Comparison of ENCODE assay signal across 8 cellular contexts in genomic region chr19:53467503-53468262, GRCh38. TPM values are rescaled to one million over a fixed set of nuclear protein-coding genes. Genes with fewer than 3 reads are reported as not detected.
A peak's percentile ranks its signal among the peaks of the same experiment; 100 is the strongest.
DNase-seq lines count a peak whose midpoint lies in the region; ATAC-seq, FAIRE-seq and TF ChIP-seq lines count a peak whose summit lies in the region.

ZNF813 (plus strand) TSS chr19:53467733; CDS start chr19:53483823, 16,090 bp downstream.

- ATAC-seq in HG02943 (IDR thresholded peaks at IDR 0.05; ENCODE audit: low read depth, unreplicated experiment) (peak; percentile 59), left lung (peak; percentile 100), HG03457 (IDR thresholded peaks at IDR 0.05; ENCODE audit: unreplicated experiment) (no peak)

- H3K9me3 ChIP-seq in left lung: peaks cover 0 to 5% of the 10 kb centered on the region in 2 donors

- no peaks in the 10 kb centered on the region for H3K36me3 ChIP-seq in left lung

- peaks cover 16% of the 10 kb centered on the region for H3K4me1 Mint-ChIP-seq in activated CD4-positive, alpha-beta T cell treated with anti-CD3 and anti-CD28 coated beads, Interleukin-2, amount 10 ng/mL, durations not matched to agents 24 days and 14 days

- peak within 1 kb of the TSS; percentile 87 for H3K27ac Mint-ChIP-seq in activated CD4-positive, alpha-beta T cell treated with anti-CD3 and anti-CD28 coated beads, Interleukin-2, amount 10 ng/mL, durations not matched to agents 24 days and 14 days

- peaks cover 2% of the 10 kb centered on the region for H3K27me3 Mint-ChIP-seq in activated CD4-positive, alpha-beta T cell treated with anti-CD3 and anti-CD28 coated beads, Interleukin-2, amount 10 ng/mL, durations not matched to agents 24 days and 14 days

- TF ChIP-seq CTCF in left lung (IDR thresholded peaks at IDR 0.05): no peak

- peak within 1 kb of the TSS in 1 of 2 donors; percentile 80 for H3K27ac ChIP-seq in left lung

- FAIRE-seq in GM12892 (lab: Jason Lieb, UNC): peak; percentile 86

- H3K9me3 Mint-ChIP-seq in activated CD4-positive, alpha-beta T cell treated with anti-CD3 and anti-CD28 coated beads, Interleukin-2, amount 10 ng/mL, durations not matched to agents 24 days and 14 days: peaks cover 17% of the 10 kb centered on the region

- H3K4me1 ChIP-seq in left lung: peaks cover 0 to 17% of the 10 kb centered on the region in 2 donors

- H3K36me3 Mint-ChIP-seq in activated CD4-positive, alpha-beta T cell treated with anti-CD3 and anti-CD28 coated beads, Interleukin-2, amount 10 ng/mL, durations not matched to agents 24 days and 14 days (ENCODE audit: low read depth): peaks cover 35% of the 10 kb centered on the region

- peak within 1 kb of the TSS; percentile 92 for H3K4me3 Mint-ChIP-seq in activated CD4-positive, alpha-beta T cell treated with anti-CD3 and anti-CD28 coated beads, Interleukin-2, amount 10 ng/mL, durations not matched to agents 24 days and 14 days

- peak; percentile 74 for DNase-seq in GM12892 (ENCODE audit: insufficient read length)
- peak; percentile 85 for DNase-seq in NCI-H345 (lab: John Stamatoyannopoulos, UW)
- DNase-seq in activated CD4-positive, alpha-beta T cell treated with anti-CD3 and anti-CD28 coated beads, Interleukin-2, amount 10 ng/mL, durations not matched to agents 24 days and 14 days: peak; percentile 98
- peak; percentile 75 for DNase-seq in dedifferentiated amniotic fluid mesenchymal stem cell (ENCODE audit: extremely low spot score)
- peak; percentile 97 to 99 for DNase-seq in left lung
- peak; percentile 93 for DNase-seq in stimulated activated CD4-positive, alpha-beta T cell treated with anti-CD3 and anti-CD28 coated beads, Interleukin-1b, Interleukin-23, amount 100 ng/mL, for 48 hours

- peak within 1 kb of the TSS; percentile 63 to 84 for H3K4me3 ChIP-seq in left lung

- TF ChIP-seq POLR2A in GM12892 (IDR thresholded peaks at IDR 0.05; ENCODE audit: low read depth, low read length): peak; percentile 66; the same call in 1 of the 2 replicates

- H3K27me3 ChIP-seq in left lung: peaks cover 0 to 9% of the 10 kb centered on the region in 2 donors

- intact Hi-C loops in activated CD4-positive, alpha-beta T cell treated with anti-CD3 and anti-CD28 coated beads, Interleukin-2, amount 10 ng/mL, durations not matched to agents 24 days and 14 days (cut with micrococcal nuclease): loop anchor here (1.0 to 2.0 kb wide), 2 partner anchors 37 to 272 kb away; partner anchors contain the start of gene ZNF761
- intact Hi-C loops in left lung (cut with DNase I): no loop called here

RNA-seq across cellular contexts. Expression of gene ZNF813, which starts in this region (rescaled TPM):
- 1.5 TPM for polyA plus RNA-seq in GM12892 (2012; ENCODE audit: missing spikeins)
- total RNA-seq in activated CD4-positive, alpha-beta T cell treated with anti-CD3 and anti-CD28 coated beads, Interleukin-2, amount 10 ng/mL, durations not matched to agents 24 days and 14 days: 4.3 and 5.2 TPM in 2 replicates
- total RNA-seq in left lung: 1 to 10 TPM; 5.2 to 5.5 TPM
